8 cellular contexts compared by ENCODE assay signal in the genomic region with DNA sequence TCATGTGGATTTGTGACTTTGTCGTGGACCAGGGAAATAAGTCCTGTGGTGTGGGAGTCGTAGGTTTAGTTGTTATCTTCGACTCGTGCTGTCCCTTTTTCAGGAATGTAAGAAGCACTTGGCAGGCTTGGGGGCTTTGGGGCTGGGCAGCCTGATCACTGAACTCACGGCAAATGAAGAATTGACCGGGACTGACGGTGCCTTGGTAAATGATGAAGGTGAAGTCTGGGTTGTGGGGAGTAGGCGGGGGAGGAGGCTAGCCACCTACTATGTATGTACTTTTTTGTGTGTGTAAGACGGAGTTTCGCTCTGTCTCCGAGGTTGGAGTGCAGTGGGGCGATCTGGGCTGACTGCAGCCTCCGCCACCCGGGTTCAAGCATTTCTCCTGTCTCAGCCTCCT. TPM values are rescaled to one million over a fixed set of nuclear protein-coding genes. Genes with fewer than 3 reads are reported as not detected.
A peak's percentile ranks its signal among the peaks of the same experiment; 100 is the strongest.
DNase-seq lines count a peak whose midpoint lies in the region; ATAC-seq lines count a peak whose summit lies in the region.

No MANE protein-coding gene starts in this region.

- peaks cover 17 to 20% of the 10 kb centered on the region in 2 donors for H3K36me3 Mint-ChIP-seq in activated T-cell treated with anti-CD3 and anti-CD28 coated beads, Interleukin-2, amount 50 U/mL, for 72 hours (ENCODE audit: insufficient read depth in 2 of 2)
- peaks cover 9% of the 10 kb centered on the region for H3K36me3 Mint-ChIP-seq in stimulated activated memory B cell treated with anti-CD40 and anti-IgM and Interleukin-4, amounts not matched to agents 10 μg/mL and 1 μg/mL and 100 μg/mL, for 72 hours

- peak in 1 of 2 donors; percentile 12 for ATAC-seq in activated T-cell treated with anti-CD3 and anti-CD28 coated beads, Interleukin-2, amount 50 U/mL, for 72 hours (replicated peaks in 1 of 2)
- ATAC-seq in stimulated activated memory B cell treated with anti-CD40 and anti-IgM and Interleukin-4, amounts not matched to agents 10 μg/mL and 1 μg/mL and 100 μg/mL, for 72 hours: no peak
- no peak for ATAC-seq in HG03432 (IDR thresholded peaks at IDR 0.05; ENCODE audit: unreplicated experiment)

- H3K9ac ChIP-seq in HUES48 (ENCODE audit: low read depth, low read length): peak overlapping the region; percentile 66

- peak; percentile 26 to 29 for DNase-seq in activated T-cell treated with anti-CD3 and anti-CD28 coated beads, Interleukin-2, amount 50 U/mL, for 72 hours
- DNase-seq in NCI-H1694 treated with DMSO at 0.1 percent for 48 hours (lab: John Stamatoyannopoulos, UW): no peak
- DNase-seq in dedifferentiated amniotic fluid mesenchymal stem cell (ENCODE audit: extremely low spot score): no peak
- no peak for DNase-seq in SIG-M5 (lab: John Stamatoyannopoulos, UW)

- peak overlapping the region; percentile 96 for H3K27ac Mint-ChIP-seq in activated T-cell treated with anti-CD3 and anti-CD28 coated beads, Interleukin-2, amount 50 U/mL, for 72 hours
- peak overlapping the region; percentile 98 for H3K27ac Mint-ChIP-seq in stimulated activated memory B cell treated with anti-CD40 and anti-IgM and Interleukin-4, amounts not matched to agents 10 μg/mL and 1 μg/mL and 100 μg/mL, for 72 hours

- H3K9me3 ChIP-seq in HUES48 (ENCODE audit: control insufficient read depth, insufficient read depth, low read length) (peaks cover 22% of the 10 kb centered on the region), iPS-18c (ENCODE audit: control insufficient read depth, insufficient read depth, low read length) (peaks cover 7% of the 10 kb centered on the region)

- H3K4me3 Mint-ChIP-seq in activated T-cell treated with anti-CD3 and anti-CD28 coated beads, Interleukin-2, amount 50 U/mL, for 72 hours: peak overlapping the region; percentile 97 to 99
- peak overlapping the region; percentile 99 for H3K4me3 Mint-ChIP-seq in stimulated activated memory B cell treated with anti-CD40 and anti-IgM and Interleukin-4, amounts not matched to agents 10 μg/mL and 1 μg/mL and 100 μg/mL, for 72 hours

- H3K4me1 ChIP-seq in HUES48 (ENCODE audit: control insufficient read depth, insufficient read depth, low read length): no peaks in the 10 kb centered on the region

- no peaks in the 10 kb centered on the region for H3K27me3 Mint-ChIP-seq in activated T-cell treated with anti-CD3 and anti-CD28 coated beads, Interleukin-2, amount 50 U/mL, for 72 hours (ENCODE audit: low read depth)
- H3K27me3 Mint-ChIP-seq in stimulated activated memory B cell treated with anti-CD40 and anti-IgM and Interleukin-4, amounts not matched to agents 10 μg/mL and 1 μg/mL and 100 μg/mL, for 72 hours: no peaks in the 10 kb centered on the region

- H3K4me3 ChIP-seq in HUES48 (ENCODE audit: low read depth, low read length): peak overlapping the region; percentile 90
- peak overlapping the region; percentile 77 for H3K4me3 ChIP-seq in iPS-18c (ENCODE audit: insufficient read depth, low read depth, low read length)

- H3K36me3 ChIP-seq in HUES48 (ENCODE audit: control insufficient read depth, insufficient read depth, low read length): peaks cover 26% of the 10 kb centered on the region

- no peak overlapping the region for H3K27ac ChIP-seq in HUES48 (ENCODE audit: low read depth, low read length)

- H3K4me1 Mint-ChIP-seq in activated T-cell treated with anti-CD3 and anti-CD28 coated beads, Interleukin-2, amount 50 U/mL, for 72 hours (ENCODE audit: low read depth): peaks cover 32% of the 10 kb centered on the region
- H3K4me1 Mint-ChIP-seq in stimulated activated memory B cell treated with anti-CD40 and anti-IgM and Interleukin-4, amounts not matched to agents 10 μg/mL and 1 μg/mL and 100 μg/mL, for 72 hours: peaks cover 29% of the 10 kb centered on the region

- H3K27me3 ChIP-seq in HUES48 (ENCODE audit: control insufficient read depth, insufficient read depth, low read length): no peaks in the 10 kb centered on the region

- no peaks in the 10 kb centered on the region for H3K9me3 Mint-ChIP-seq in activated T-cell treated with anti-CD3 and anti-CD28 coated beads, Interleukin-2, amount 50 U/mL, for 72 hours
- no peaks in the 10 kb centered on the region for H3K9me3 Mint-ChIP-seq in stimulated activated memory B cell treated with anti-CD40 and anti-IgM and Interleukin-4, amounts not matched to agents 10 μg/mL and 1 μg/mL and 100 μg/mL, for 72 hours

RNA-seq across cellular contexts. Expression of gene TAF1, which starts 1.2 kb away (rescaled TPM):
- total RNA-seq in activated T-cell treated with anti-CD3 and anti-CD28 coated beads, Interleukin-2, amount 50 U/mL, for 72 hours: 10 to 100 TPM; 51.5 to 59.3 TPM

Comparison
In these comparisons a context has a peak if more than half of its experiments do, and no peak if none do; other contexts are left out.
1. DNase-seq: peak in activated T-cell treated with anti-CD3 and anti-CD28 coated beads, Interleukin-2, amount 50 U/mL, for 72 hours (2 of 2); none in NCI-H1694 treated with DMSO at 0.1 percent for 48 hours (single experiment), dedifferentiated amniotic fluid mesenchymal stem cell (single experiment) and SIG-M5 (single experiment).